ENCODE assay signal across 30 cellular contexts in the genomic region with DNA sequence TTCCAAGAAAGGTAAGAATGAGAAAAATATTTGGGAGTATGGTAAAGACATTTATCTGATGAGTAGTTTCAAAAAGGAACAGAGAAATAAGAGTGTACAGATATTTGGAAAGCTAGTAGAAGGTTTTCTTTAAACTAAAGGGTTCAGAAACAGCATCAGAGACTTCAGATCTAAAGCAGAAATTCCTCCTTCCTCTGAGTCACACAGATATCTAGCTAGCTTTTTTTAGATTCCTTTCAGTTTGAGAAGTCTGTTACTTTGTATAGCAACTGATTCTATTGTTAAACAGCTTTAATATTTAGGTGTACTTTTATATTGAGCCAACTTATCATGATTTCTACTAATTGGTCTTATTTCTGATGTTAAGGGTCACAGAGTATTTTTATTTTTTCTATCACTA. TPM values are rescaled to one million over a fixed set of nuclear protein-coding genes. Genes with fewer than 3 reads are reported as not detected.
DNase-seq lines count a peak whose midpoint lies in the region; ATAC-seq and TF ChIP-seq lines count a peak whose summit lies in the region.
"Had no signal": no experiment of that assay in that cellular context is flagged by ENCODE, and none has a peak within 500 bp of the region (broad histone marks: within the 10 kb centered on the region; RNA-seq: fewer than 3 reads in every experiment).

No MANE protein-coding gene starts in this region.

- peaks cover 2% of the 10 kb centered on the region for H3K4me1 Mint-ChIP-seq in CD14-positive monocyte
- no peaks in the 10 kb centered on the region for H3K4me1 Mint-ChIP-seq in HFFc6 (ENCODE audit: low read depth)
- no peaks in the 10 kb centered on the region for H3K4me1 Mint-ChIP-seq in immature natural killer cell
- H3K4me1 Mint-ChIP-seq: activated CD4-positive, alpha-beta T cell treated with anti-CD3 and anti-CD28 coated beads, Interleukin-2, amount 10 ng/mL, durations not matched to agents 7 days and 5 days; CD8-positive, alpha-beta memory T cell; GM23338; IgD-negative memory B cell had no signal

- peak; percentile 55 for DNase-seq in MV-4-11 (lab: John Stamatoyannopoulos, UW)
- DNase-seq in iris pigment epithelial cell (ENCODE audit: low read depth) = peak; percentile 1
- DNase-seq in CD14-positive monocyte (ENCODE audit: low spot score) = no peak
- DNase-seq in HFFc6 = no peak
- no peak for DNase-seq in immature natural killer cell
- DNase-seq: activated CD4-positive, alpha-beta T cell treated with anti-CD3 and anti-CD28 coated beads, Interleukin-2, amount 10 ng/mL, durations not matched to agents 7 days and 5 days; activated gamma-delta T cell; amygdala; caudate nucleus; CD8-positive, alpha-beta memory T cell; foreskin melanocyte; hippocampal formation; lower lobe of right lung; MG63; NCI-H187; NCI-H226; NCI-H774; SJCRH30; stimulated activated CD4-positive, alpha-beta T cell treated with anti-CD3 and anti-CD28 coated beads, Interleukin-2, amount 100 ng/mL, for 48 hours; transverse colon had no signal

- H3K27me3 Mint-ChIP-seq in CD14-positive monocyte (ENCODE audit: low read depth in 3 of 3) (no peaks in the 10 kb centered on the region), HFFc6 (ENCODE audit: insufficient read depth) (no peaks in the 10 kb centered on the region), immature natural killer cell (ENCODE audit: low read depth in 3 of 3) (no peaks in the 10 kb centered on the region)
- H3K27me3 Mint-ChIP-seq: activated CD4-positive, alpha-beta T cell treated with anti-CD3 and anti-CD28 coated beads, Interleukin-2, amount 10 ng/mL, durations not matched to agents 7 days and 5 days; CD8-positive, alpha-beta memory T cell; IgD-negative memory B cell; stimulated activated naive CD8-positive, alpha-beta T cell treated with anti-CD3 and anti-CD28 coated beads, Interleukin-15, Interleukin-2, amounts not matched to agents 100 ng/mL and 50 ng/mL, for 24 hours had no signal

- intact Hi-C loops in CD14-positive monocyte (cut with micrococcal nuclease) = no loop called here

- H3K27ac Mint-ChIP-seq in CD14-positive monocyte (peak overlapping the region in 1 of 7 donors; percentile 8), HFFc6 (no peak overlapping the region), immature natural killer cell (no peak overlapping the region)
- H3K27ac Mint-ChIP-seq: activated CD4-positive, alpha-beta T cell treated with anti-CD3 and anti-CD28 coated beads, Interleukin-2, amount 10 ng/mL, durations not matched to agents 7 days and 5 days; CD8-positive, alpha-beta memory T cell; GM23338; IgD-negative memory B cell; stimulated activated naive CD8-positive, alpha-beta T cell treated with anti-CD3 and anti-CD28 coated beads, Interleukin-15, Interleukin-2, amounts not matched to agents 100 ng/mL and 50 ng/mL, for 24 hours had no signal

- TF ChIP-seq CTCF in CD14-positive monocyte (IDR thresholded peaks at IDR 0.05) = no peak
- no peak for TF ChIP-seq CTCF in HFFc6 (IDR thresholded peaks at IDR 0.05)

- H3K36me3 Mint-ChIP-seq in CD14-positive monocyte (peaks cover 9 to 11% of the 10 kb centered on the region in 2 donors), HFFc6 (ENCODE audit: low read depth) (no peaks in the 10 kb centered on the region), immature natural killer cell (peaks cover 33 to 60% (median 35%) of the 10 kb centered on the region in 3 donors)

- ATAC-seq in GM18858 (IDR thresholded peaks at IDR 0.05; ENCODE audit: unreplicated experiment) = peak; percentile 82
- peak; percentile 72 for ATAC-seq in HG02610 (IDR thresholded peaks at IDR 0.05; ENCODE audit: unreplicated experiment)
- ATAC-seq: GM23338, lower lobe of right lung, Panc1 had no signal

- H3K9me3 Mint-ChIP-seq in CD14-positive monocyte = peaks cover 0 to 1% (median 0%) of the 10 kb centered on the region in 7 donors
- no peaks in the 10 kb centered on the region for H3K9me3 Mint-ChIP-seq in HFFc6
- H3K9me3 Mint-ChIP-seq in immature natural killer cell = no peaks in the 10 kb centered on the region
- H3K9me3 Mint-ChIP-seq: activated CD4-positive, alpha-beta T cell treated with anti-CD3 and anti-CD28 coated beads, Interleukin-2, amount 10 ng/mL, durations not matched to agents 7 days and 5 days; CD8-positive, alpha-beta memory T cell; GM23338; IgD-negative memory B cell; stimulated activated naive CD8-positive, alpha-beta T cell treated with anti-CD3 and anti-CD28 coated beads, Interleukin-15, Interleukin-2, amounts not matched to agents 100 ng/mL and 50 ng/mL, for 24 hours had no signal

- H3K4me3 Mint-ChIP-seq in CD14-positive monocyte (no peak overlapping the region), HFFc6 (no peak overlapping the region), immature natural killer cell (no peak overlapping the region)
- H3K4me3 Mint-ChIP-seq: activated CD4-positive, alpha-beta T cell treated with anti-CD3 and anti-CD28 coated beads, Interleukin-2, amount 10 ng/mL, durations not matched to agents 7 days and 5 days; CD8-positive, alpha-beta memory T cell; GM23338; IgD-negative memory B cell; stimulated activated naive CD8-positive, alpha-beta T cell treated with anti-CD3 and anti-CD28 coated beads, Interleukin-15, Interleukin-2, amounts not matched to agents 100 ng/mL and 50 ng/mL, for 24 hours had no signal

RNA-seq across cellular contexts. Expression of a gene that starts 4.7 kb away (rescaled TPM):
- 1 to 10 TPM; 1.9 to 2.0 TPM for polyA plus RNA-seq in CD14-positive monocyte
- 1 to 10 TPM in 1 of 6 experiments, under 1 TPM in 5; 0.28 to 1.1 (median 0.35) TPM for total RNA-seq in HFFc6 (2021; fragmentation: NEBNext Ultra II Directional; extraction: Animal tissue kit (Norgen Biotek cat#: 25700))
- 1 to 10 TPM in 1 of 3 donors, under 1 TPM in 1, not detected in 1; 0.54 to 1.5 TPM for polyA plus RNA-seq in immature natural killer cell

RNA-seq across cellular contexts. Expression of a gene that starts 41.2 kb away (rescaled TPM):
- polyA plus RNA-seq in CD14-positive monocyte (not detected), immature natural killer cell (not detected)
- total RNA-seq in HFFc6 (2021; fragmentation: NEBNext Ultra II Directional; extraction: Animal tissue kit (Norgen Biotek cat#: 25700)) = not detected
- total RNA-seq: activated CD4-positive, alpha-beta T cell treated with anti-CD3 and anti-CD28 coated beads, Interleukin-2, amount 10 ng/mL, durations not matched to agents 7 days and 5 days; CD8-positive, alpha-beta memory T cell; epithelial cell of proximal tubule; GM23338; lower lobe of right lung; prostate gland; SJCRH30; T-helper 1 cell treated with Interleukin-12 subunit alpha and Interleukin-12 subunit beta and Interleukin-4 antibody, amounts not matched to agents 30 ng/mL and 1 ng/mL, for 36 hours; transverse colon had no signal
- polyA plus RNA-seq: CD8-positive, alpha-beta memory T cell; GM23338; IgD-negative memory B cell; keratinocyte had no signal

RNA-seq across cellular contexts. Expression of a gene that starts 50.6 kb away (rescaled TPM):
- polyA plus RNA-seq in CD14-positive monocyte (1 to 10 TPM; 8.0 to 9.1 TPM), immature natural killer cell (10 to 100 TPM; 11.2 to 19.3 (median 11.7) TPM)
- 1 to 10 TPM; 7.1 to 9.6 (median 7.7) TPM for total RNA-seq in HFFc6 (2021; fragmentation: NEBNext Ultra II Directional; extraction: Animal tissue kit (Norgen Biotek cat#: 25700))

Comparison
In these comparisons a context has a peak if more than half of its experiments do, and no peak if none do; other contexts are left out.
1. DNase-seq: peak in MV-4-11 (single experiment) and iris pigment epithelial cell (single experiment); none in CD14-positive monocyte (single experiment), HFFc6 (single experiment) and immature natural killer cell (0 of 3).